Comparison of ENCODE assay signal across 19 cellular contexts in genomic region chr12:1552171-1552570, GRCh38.
"Had no signal": no experiment of that assay in that cellular context is flagged by ENCODE, and none has a peak within 500 bp of the region (broad histone marks: within the 10 kb centered on the region; RNA-seq: fewer than 3 reads in every experiment).

No MANE protein-coding gene starts in this region.

- FAIRE-seq: islet of Langerhans had no signal

- H3K4me1 ChIP-seq: left lung, parathyroid adenoma, uterus had no signal

- H3K27ac ChIP-seq: brain microvascular endothelial cell, dorsolateral prefrontal cortex, left lung, parathyroid adenoma, stomach had no signal

- H3K9ac ChIP-seq: parathyroid adenoma had no signal

- H3K27me3 ChIP-seq: brain microvascular endothelial cell, dorsolateral prefrontal cortex, left lung, uterus had no signal

- H3K9me3 ChIP-seq: left lung, stomach, uterus had no signal

- H2AFZ ChIP-seq: parathyroid adenoma had no signal

- H3K4me3 Mint-ChIP-seq: memory B cell; natural killer cell treated with Interleukin-12 subunit alpha and Interleukin-12 subunit beta and Interleukin-15 and Interleukin-18, amount 100 ng/mL, for 72 hours had no signal

- H3K36me3 Mint-ChIP-seq: activated naive CD4-positive, alpha-beta T cell treated with anti-CD3 and anti-CD28 coated beads, Interleukin-2, amount 50 U/mL, for 72 hours; natural killer cell treated with Interleukin-12 subunit alpha and Interleukin-12 subunit beta and Interleukin-15 and Interleukin-18, amount 100 ng/mL, for 72 hours had no signal

- ATAC-seq: activated naive CD4-positive, alpha-beta T cell treated with anti-CD3 and anti-CD28 coated beads, Interleukin-2, amount 50 U/mL, for 72 hours; esophagus mucosa; left lung; natural killer cell treated with Interleukin-12 subunit alpha and Interleukin-12 subunit beta and Interleukin-15 and Interleukin-18, amount 100 ng/mL, for 72 hours had no signal

- H3K4me3 ChIP-seq: dorsolateral prefrontal cortex, left lung, stomach, uterus had no signal

- DNase-seq: activated CD8-positive, alpha-beta memory T cell treated with anti-CD3 and anti-CD28 coated beads for 24 hours; brain microvascular endothelial cell; dorsolateral prefrontal cortex; foreskin melanocyte; head of caudate nucleus; left lung; retina; stimulated activated CD4-positive, alpha-beta T cell treated with anti-CD3 and anti-CD28 coated beads, Interleukin-15, amount 100 ng/mL, for 24 hours; stimulated activated CD4-positive, alpha-beta T cell treated with anti-CD3 and anti-CD28 coated beads, Interleukin-4, amount 100 ng/mL, for 24 hours; stomach; T-helper 9 cell; uterus had no signal

- H3K27me3 Mint-ChIP-seq: memory B cell had no signal

- H3K9me3 Mint-ChIP-seq: natural killer cell treated with Interleukin-12 subunit alpha and Interleukin-12 subunit beta and Interleukin-15 and Interleukin-18, amount 100 ng/mL, for 72 hours had no signal

- H3K27ac Mint-ChIP-seq: activated naive CD4-positive, alpha-beta T cell treated with anti-CD3 and anti-CD28 coated beads, Interleukin-2, amount 50 U/mL, for 72 hours; activated T-helper 2 cell treated with anti-CD3 and anti-CD28 coated beads, Interferon-gamma antibody, Interleukin-2, Interleukin-4, amounts not matched to agents 10 μg/mL and 5 μg/mL and 100 μg/mL, durations not matched to agents 14 hours and 24 hours and 36 hours; memory B cell; natural killer cell treated with Interleukin-12 subunit alpha and Interleukin-12 subunit beta and Interleukin-15 and Interleukin-18, amount 100 ng/mL, for 72 hours had no signal

- H3K36me3 ChIP-seq: brain microvascular endothelial cell, left lung, stomach, uterus had no signal
